ENCODE assay signal across 17 cellular contexts in genomic region chr5:32420506-32420905, GRCh38. TPM values are rescaled to one million over a fixed set of nuclear protein-coding genes. Genes with fewer than 3 reads are reported as not detected.
DNase-seq lines count a peak whose midpoint lies in the region; ATAC-seq, FAIRE-seq and TF ChIP-seq lines count a peak whose summit lies in the region.
"Had no signal": no experiment of that assay in that cellular context is flagged by ENCODE, and none has a peak within 500 bp of the region (broad histone marks: within the 10 kb centered on the region; RNA-seq: fewer than 3 reads in every experiment).

No MANE protein-coding gene starts in this region.

- peaks cover 2% of the 10 kb centered on the region for H3K36me3 Mint-ChIP-seq in astrocyte (ENCODE audit: low read depth, unreplicated experiment)

- H3K4me1 Mint-ChIP-seq in astrocyte (ENCODE audit: low read depth, unreplicated experiment), result peaks cover 6% of the 10 kb centered on the region

- no peaks in the 10 kb centered on the region for H3K27me3 Mint-ChIP-seq in astrocyte (ENCODE audit: low read depth, unreplicated experiment)
- H3K27me3 Mint-ChIP-seq: activated CD4-positive, alpha-beta T cell treated with anti-CD3 and anti-CD28 coated beads, Interleukin-2, amount 10 ng/mL, durations not matched to agents 7 days and 5 days; natural killer cell treated with Interleukin-12 subunit alpha and Interleukin-12 subunit beta and Interleukin-15 and Interleukin-18, amount 100 ng/mL, for 72 hours had no signal

- no peak overlapping the region for H2AFZ ChIP-seq in astrocyte (ENCODE audit: low read depth, low read length)

- peaks cover 70% of the 10 kb centered on the region for H4K20me1 ChIP-seq in astrocyte (ENCODE audit: insufficient read depth, low read length)

- peak overlapping the region; percentile 34 for H3K27ac Mint-ChIP-seq in astrocyte (ENCODE audit: unreplicated experiment)
- H3K27ac Mint-ChIP-seq: activated CD4-positive, alpha-beta T cell treated with anti-CD3 and anti-CD28 coated beads, Interleukin-2, amount 10 ng/mL, durations not matched to agents 7 days and 5 days had no signal

- H3K27ac ChIP-seq in astrocyte (ENCODE audit: low read depth, low read length), result no peak overlapping the region
- H3K27ac ChIP-seq in left ventricle myocardium inferior (replicated peaks), result peak overlapping the region; percentile 52
- H3K27ac ChIP-seq in thyroid gland, result no peak overlapping the region

- intact Hi-C loops in Right ventricle myocardium inferior (cut with DNase I), result no loop called here
- intact Hi-C loops in cardiac septum (cut with DNase I), result no loop called here
- intact Hi-C loops in left ventricle myocardium inferior (cut with micrococcal nuclease), result no loop called here
- intact Hi-C loops in thyroid gland (cut with DNase I), result no loop called here

- 58 to 79% methylated on average over 1 of the region's 1 CpG for WGBS in thyroid gland, 2 donors

- TF ChIP-seq CTCF in astrocyte (IDR thresholded peaks at IDR 0.05; ENCODE audit: insufficient read depth, low read depth, low read length), result no peak
- no peak for TF ChIP-seq CTCF in left ventricle myocardium inferior (IDR thresholded peaks at IDR 0.05; ENCODE audit: borderline replicate concordance)
- TF ChIP-seq CTCF in thyroid gland (IDR thresholded peaks at IDR 0.05), result no peak

- no peak overlapping the region for H3K9ac ChIP-seq in astrocyte (ENCODE audit: low read length)

- H3K4me3 ChIP-seq in astrocyte (ENCODE audit: insufficient read depth, low read depth, low read length), result no peak overlapping the region
- peak overlapping the region; percentile 1 for H3K4me3 ChIP-seq in left ventricle myocardium inferior
- no peak overlapping the region for H3K4me3 ChIP-seq in thyroid gland (replicated peaks in 1 of 3)

- H3K4me3 Mint-ChIP-seq in astrocyte (ENCODE audit: unreplicated experiment), result no peak overlapping the region
- H3K4me3 Mint-ChIP-seq: activated CD4-positive, alpha-beta T cell treated with anti-CD3 and anti-CD28 coated beads, Interleukin-2, amount 10 ng/mL, durations not matched to agents 7 days and 5 days; natural killer cell treated with Interleukin-12 subunit alpha and Interleukin-12 subunit beta and Interleukin-15 and Interleukin-18, amount 100 ng/mL, for 72 hours had no signal

- peak; percentile 52 for FAIRE-seq in astrocyte (lab: Jason Lieb, UNC)
- FAIRE-seq: bronchial epithelial cell had no signal

- H3K36me3 ChIP-seq in astrocyte (ENCODE audit: insufficient read depth, low read length) (peaks cover 7% of the 10 kb centered on the region), left ventricle myocardium inferior (peaks cover 12% of the 10 kb centered on the region), thyroid gland (peaks cover 5% of the 10 kb centered on the region in 2 donors)

- H3K4me2 ChIP-seq in astrocyte (ENCODE audit: low read length), result peak overlapping the region; percentile 16

- no peaks in the 10 kb centered on the region for H3K9me3 ChIP-seq in astrocyte (ENCODE audit: insufficient read depth, low read depth, low read length)
- no peaks in the 10 kb centered on the region for H3K9me3 ChIP-seq in left ventricle myocardium inferior (replicated peaks)
- no peaks in the 10 kb centered on the region for H3K9me3 ChIP-seq in thyroid gland

- H3K27me3 ChIP-seq in astrocyte (ENCODE audit: insufficient read depth, low read length) (no peaks in the 10 kb centered on the region), left ventricle myocardium inferior (ENCODE audit: low read depth) (no peaks in the 10 kb centered on the region), thyroid gland (no peaks in the 10 kb centered on the region)

- H3K79me2 ChIP-seq in astrocyte (ENCODE audit: insufficient read depth, low read length), result peaks cover 85% of the 10 kb centered on the region

- ATAC-seq in Right ventricle myocardium inferior, result peak; percentile 33
- ATAC-seq in GM19397 (IDR thresholded peaks at IDR 0.05; ENCODE audit: unreplicated experiment), result no peak
- ATAC-seq: left colon; natural killer cell treated with Interleukin-12 subunit alpha and Interleukin-12 subunit beta and Interleukin-15 and Interleukin-18, amount 100 ng/mL, for 72 hours had no signal

- H3K9me3 Mint-ChIP-seq in astrocyte (ENCODE audit: unreplicated experiment), result no peaks in the 10 kb centered on the region
- H3K9me3 Mint-ChIP-seq: activated CD4-positive, alpha-beta T cell treated with anti-CD3 and anti-CD28 coated beads, Interleukin-2, amount 10 ng/mL, durations not matched to agents 7 days and 5 days; natural killer cell treated with Interleukin-12 subunit alpha and Interleukin-12 subunit beta and Interleukin-15 and Interleukin-18, amount 100 ng/mL, for 72 hours had no signal

- DNase-seq in Right ventricle myocardium inferior (ENCODE audit: missing footprints) (no peak), cardiac septum (ENCODE audit: low spot score) (no peak), astrocyte (ENCODE audit: low read depth) (peak; percentile 41), left ventricle myocardium inferior (no peak), SW480 (ENCODE audit: low spot score) (no peak), NCI-H526 (lab: John Stamatoyannopoulos, UW) (no peak), thyroid gland (no peak)
- DNase-seq: ACHN; activated CD4-positive, alpha-beta T cell treated with anti-CD3 and anti-CD28 coated beads, Interleukin-2, amount 10 ng/mL, durations not matched to agents 7 days and 5 days; left colon; NCI-H2029; NCI-H774; small intestine; T-helper 9 cell had no signal

- H3K4me1 ChIP-seq in astrocyte (ENCODE audit: insufficient read depth, low read length), result peaks cover 6% of the 10 kb centered on the region
- H3K4me1 ChIP-seq in left ventricle myocardium inferior, result peaks cover 49% of the 10 kb centered on the region
- H3K4me1 ChIP-seq in thyroid gland, result peaks cover 16 to 18% of the 10 kb centered on the region in 2 donors

- TF ChIP-seq POLR2A in thyroid gland (IDR thresholded peaks at IDR 0.05), result no peak

RNA-seq across cellular contexts. Expression of gene ZFR, which starts 24.0 kb away (rescaled TPM):
- total RNA-seq in Right ventricle myocardium inferior (51.8 TPM), cardiac septum (73.8 TPM), astrocyte (65.8 and 68.4 TPM in 2 replicates), left ventricle myocardium inferior (60.3 TPM), thyroid gland (100 to 1,000 TPM in 1 of 4 donors, 10 to 100 TPM in 3; 85.1 to 109 (median 92.2) TPM)
